ENCODE assay signal across 8 cellular contexts in the genomic region with DNA sequence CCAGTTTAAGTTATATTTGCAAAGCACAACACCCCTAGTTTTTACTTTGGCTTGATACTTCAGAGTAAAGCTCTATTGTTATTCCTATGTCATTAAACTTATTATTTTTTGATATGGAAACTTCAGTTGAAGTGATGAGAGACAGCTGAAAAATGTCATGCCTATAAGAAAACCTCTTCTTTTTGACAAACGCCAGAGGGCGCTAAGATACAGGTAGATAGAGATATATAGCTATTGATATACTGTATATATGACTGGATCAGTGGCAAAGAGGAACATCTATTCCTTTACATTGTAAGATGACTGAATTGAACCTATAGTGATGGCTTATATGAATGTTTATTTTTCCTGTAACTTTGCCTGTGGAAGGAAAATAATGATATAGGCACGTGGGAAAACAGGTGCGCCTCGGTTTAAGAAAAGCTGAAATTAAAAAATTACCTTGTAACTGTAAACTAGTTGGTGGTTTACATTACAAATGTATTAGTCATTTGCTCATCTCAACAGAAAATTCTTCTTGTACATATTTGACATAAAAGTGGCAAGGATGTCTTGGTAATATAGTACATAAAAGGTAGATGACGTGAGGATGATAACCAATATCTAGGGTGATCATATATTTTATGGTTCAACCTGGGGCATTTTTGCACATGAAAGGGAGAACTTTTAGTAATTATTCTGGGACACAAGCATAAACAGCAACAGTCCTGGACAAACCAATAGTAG.
DNase-seq lines count a peak whose midpoint lies in the region; ATAC-seq, FAIRE-seq and TF ChIP-seq lines count a peak whose summit lies in the region.

No MANE protein-coding gene starts in this region.

- no peaks in the 10 kb centered on the region for H3K79me2 ChIP-seq in parathyroid adenoma

- no peak overlapping the region for H3K4me3 ChIP-seq in parathyroid adenoma (ENCODE audit: low read depth, low read length)

- H3K27me3 ChIP-seq in foreskin keratinocyte: peaks cover 7% of the 10 kb centered on the region
- no peaks in the 10 kb centered on the region for H3K27me3 ChIP-seq in parathyroid adenoma (ENCODE audit: control insufficient read depth, insufficient read depth, low read length)

- H3K4me1 ChIP-seq in foreskin keratinocyte (no peaks in the 10 kb centered on the region), parathyroid adenoma (no peaks in the 10 kb centered on the region)

- no peaks in the 10 kb centered on the region for H3K9me3 ChIP-seq in parathyroid adenoma (ENCODE audit: control insufficient read depth, low read length)

- ATAC-seq in GM19351 (IDR thresholded peaks at IDR 0.05; ENCODE audit: unreplicated experiment) (peak; percentile 87), HG03520 (IDR thresholded peaks at IDR 0.05; ENCODE audit: unreplicated experiment) (peak; percentile 82), foreskin keratinocyte (peak; percentile 68), GM21360 (IDR thresholded peaks at IDR 0.05; ENCODE audit: unreplicated experiment) (no peak)

- no peak overlapping the region for H2AFZ ChIP-seq in parathyroid adenoma

- peak; percentile 83 for FAIRE-seq in D721Med (lab: Jason Lieb, UNC)

- no peaks in the 10 kb centered on the region for H3K36me3 ChIP-seq in parathyroid adenoma (ENCODE audit: control insufficient read depth, insufficient read depth, low read length)

- H3K27ac ChIP-seq in foreskin keratinocyte (no peak overlapping the region), parathyroid adenoma (no peak overlapping the region)

- H3K4me2 ChIP-seq in parathyroid adenoma (ENCODE audit: low read length): no peak overlapping the region

- H3K9ac ChIP-seq in parathyroid adenoma: no peak overlapping the region

- peak; percentile 77 for TF ChIP-seq CTCF in D721Med (IDR thresholded peaks at IDR 0.05; ENCODE audit: insufficient read depth, missing control alignments)
- TF ChIP-seq CTCF in foreskin keratinocyte (conservative IDR thresholded peaks at IDR 0.05): peak; percentile 90
- TF ChIP-seq CTCF in parathyroid adenoma (IDR thresholded peaks at IDR 0.05): peak; percentile 81

- DNase-seq in D721Med (ENCODE audit: insufficient read length, low spot score) (peak; percentile 21), NCI-H524 treated with DMSO at 0.1 percent for 48 hours (lab: John Stamatoyannopoulos, UW) (peak; percentile 58), foreskin keratinocyte (peak; percentile 31 to 61)
- peak; percentile 27 for DNase-seq in activated CD8-positive, alpha-beta memory T cell treated with anti-CD3 and anti-CD28 coated beads, Interleukin-2, amount 50 U/mL, for 4 hours
